Comparison of ENCODE assay signal across 21 cellular contexts in the genomic region with DNA sequence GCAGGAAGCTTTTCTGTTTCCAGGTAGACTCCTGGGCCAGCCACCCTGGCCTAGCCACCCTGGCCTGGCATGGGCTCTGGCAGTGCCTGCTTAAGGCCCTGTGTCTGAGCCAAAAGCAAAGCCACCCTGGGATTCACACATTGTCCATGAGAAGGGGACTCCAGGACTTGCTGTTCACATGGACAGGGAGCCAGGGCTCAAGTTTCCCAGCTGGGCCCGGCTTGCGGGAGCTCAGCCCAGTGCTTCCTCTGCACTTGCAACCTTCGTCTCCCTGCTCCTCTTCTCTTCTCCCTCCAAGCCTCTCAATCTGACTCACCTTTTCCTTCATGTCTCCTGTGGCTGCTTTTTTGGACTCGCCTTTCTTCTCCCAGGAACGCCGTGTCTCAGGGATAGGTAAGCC.
A peak's percentile ranks its signal among the peaks of the same experiment; 100 is the strongest.
DNase-seq lines count a peak whose midpoint lies in the region; ATAC-seq, FAIRE-seq and TF ChIP-seq lines count a peak whose summit lies in the region.
"Had no signal": no experiment of that assay in that cellular context is flagged by ENCODE, and none has a peak within 500 bp of the region (broad histone marks: within the 10 kb centered on the region; RNA-seq: fewer than 3 reads in every experiment).

No MANE protein-coding gene starts in this region.

- H3K9me3 ChIP-seq in H1 (ENCODE audit: insufficient read depth in 2 of 2, low read depth in 1 of 2, low read length in 1 of 2) (no peaks in the 10 kb centered on the region), sigmoid colon (no peaks in the 10 kb centered on the region)

- peak overlapping the region; percentile 32 for H4K91ac ChIP-seq in H1 (replicated peaks; ENCODE audit: insufficient read length, low read length)

- H3K27me3 Mint-ChIP-seq in activated naive CD8-positive, alpha-beta T cell treated with anti-CD3 and anti-CD28 coated beads, Interleukin-2, amount 50 U/mL, for 24 hours: no peaks in the 10 kb centered on the region
- H3K27me3 Mint-ChIP-seq: activated CD4-positive, alpha-beta T cell treated with anti-CD3 and anti-CD28 coated beads for 36 hours; CD4-positive, alpha-beta memory T cell had no signal

- no peaks in the 10 kb centered on the region for H3K79me1 ChIP-seq in H1 (ENCODE audit: low read depth, low read length)

- no peak overlapping the region for H2BK12ac ChIP-seq in H1 (ENCODE audit: low read depth, low read length)

- H3K14ac ChIP-seq in H1 (ENCODE audit: insufficient read length): no peak overlapping the region

- peak; percentile 41 for DNase-seq in NCI-H69 (lab: John Stamatoyannopoulos, UW)
- DNase-seq in H1 (ENCODE audit: low read depth in 1 of 2, low spot score in 2 of 2): no peak
- no peak for DNase-seq in sigmoid colon
- no peak for DNase-seq in superior temporal gyrus (ENCODE audit: extremely low spot score)
- DNase-seq in activated naive CD8-positive, alpha-beta T cell treated with anti-CD3 and anti-CD28 coated beads, Interleukin-2, amount 50 U/mL, for 24 hours: no peak
- DNase-seq in hepatic stellate cell (ENCODE audit: low spot score): no peak
- DNase-seq: activated CD4-positive, alpha-beta T cell treated with anti-CD3 and anti-CD28 coated beads for 36 hours; activated naive CD4-positive, alpha-beta T cell treated with anti-CD3 and anti-CD28 coated beads for 36 hours; CD4-positive, alpha-beta memory T cell; HCEC 1CT; hippocampal formation; kidney; mesendoderm; MV-4-11; natural killer cell; NCI-H1694 treated with DMSO at 0.1 percent for 48 hours; NCI-H226; stimulated activated CD4-positive, alpha-beta T cell treated with anti-CD3 and anti-CD28 coated beads, Interleukin-2, amount 100 ng/mL, for 24 hours had no signal

- H3K23ac ChIP-seq in H1 (ENCODE audit: insufficient read length): no peak overlapping the region

- no peak overlapping the region for H3K4ac ChIP-seq in H1 (replicated peaks; ENCODE audit: insufficient read length, low read depth, low read length)

- TF ChIP-seq EP300 in H1 (IDR thresholded peaks at IDR 0.05; ENCODE audit: borderline replicate concordance in 1 of 2, low read depth in 2 of 2, low read length in 2 of 2) (no peak), sigmoid colon (IDR thresholded peaks at IDR 0.05) (no peak)

- FAIRE-seq in H1 (lab: Jason Lieb, UNC): no peak
- FAIRE-seq: endometrium, kidney had no signal

- H3K79me2 ChIP-seq in H1 (ENCODE audit: control insufficient read depth in 1 of 2, insufficient read depth in 2 of 2, low read length in 2 of 2): no peaks in the 10 kb centered on the region

- H3K18ac ChIP-seq in H1 (ENCODE audit: extremely low read depth, low read length): no peak overlapping the region

- H2AK5ac ChIP-seq in H1 (ENCODE audit: low read depth, low read length): no peak overlapping the region

- peak overlapping the region; percentile 53 for H3K27ac ChIP-seq in C4-2B
- H3K27ac ChIP-seq in H1 (ENCODE audit: low read depth, low read length): no peak overlapping the region
- peak overlapping the region; percentile 29 to 89 (median 82) for H3K27ac ChIP-seq in sigmoid colon

- peaks cover 36% of the 10 kb centered on the region for H3K4me1 Mint-ChIP-seq in activated naive CD8-positive, alpha-beta T cell treated with anti-CD3 and anti-CD28 coated beads, Interleukin-2, amount 50 U/mL, for 24 hours

- POLR2A ChIA-PET in H1 (lab: Charles Lee; ENCODE audit: partially characterized antibody): no interaction called here

- TF ChIP-seq RAD21 in H1 (IDR thresholded peaks at IDR 0.05 in 1 of 2, conservative IDR thresholded peaks at IDR 0.05 in 1 of 2; ENCODE audit: low read depth in 2 of 2, low read length in 2 of 2): no peak

- no peak overlapping the region for H2BK5ac ChIP-seq in H1 (ENCODE audit: low read depth, low read length)

- no peaks in the 10 kb centered on the region for H3K23me2 ChIP-seq in H1 (ENCODE audit: low read depth, low read length)

- no peak overlapping the region for H4K5ac ChIP-seq in H1 (ENCODE audit: insufficient read length, low read depth, low read length)

- no peak overlapping the region for H3K56ac ChIP-seq in H1 (replicated peaks; ENCODE audit: insufficient read length, low read depth, low read length)

- no peak overlapping the region for H2BK15ac ChIP-seq in H1 (ENCODE audit: low read length)

- TF ChIP-seq POLR2A in H1 (IDR thresholded peaks at IDR 0.05; ENCODE audit: control extremely low read depth in 1 of 2, low read depth in 2 of 2, low read length in 2 of 2) (no peak), sigmoid colon (IDR thresholded peaks at IDR 0.05) (no peak)

- CTCF ChIA-PET in H1 (lab: Charles Lee; ENCODE audit: partially characterized antibody): interaction anchor here (0.6 to 10.7 kb wide), 10 partner anchors 12 to 162 kb away, joined by 3 to 137 read pairs (median 4); no protein-coding TSS in a partner anchor

- H3K36me3 Mint-ChIP-seq in activated naive CD8-positive, alpha-beta T cell treated with anti-CD3 and anti-CD28 coated beads, Interleukin-2, amount 50 U/mL, for 24 hours (ENCODE audit: low read depth): peaks cover 31% of the 10 kb centered on the region

- no peak overlapping the region for H4K8ac ChIP-seq in H1 (ENCODE audit: extremely low read depth, insufficient read depth, low read length)

- intact Hi-C loops in sigmoid colon (cut with DNase I): no loop called here

- peaks cover 0 to 10% (median 3%) of the 10 kb centered on the region in 4 experiments; a peak in 3 of 7 replicates for H3K4me1 ChIP-seq in H1 (replicated peaks in 1 of 4; ENCODE audit: control insufficient read depth in 3 of 4, insufficient read depth in 4 of 4, low read length in 3 of 4)
- H3K4me1 ChIP-seq in sigmoid colon: peaks cover 0 to 100% (median 89%) of the 10 kb centered on the region in 4 donors

- no peak overlapping the region for H3K4me2 ChIP-seq in H1 (ENCODE audit: insufficient read depth in 1 of 2, low read depth in 2 of 2, low read length in 2 of 2)

- no peaks in the 10 kb centered on the region for H4K20me1 ChIP-seq in H1 (replicated peaks in 1 of 2; ENCODE audit: control insufficient read depth in 1 of 2, insufficient read depth in 2 of 2, low read length in 2 of 2)

- ATAC-seq in HG03095 (IDR thresholded peaks at IDR 0.05; ENCODE audit: unreplicated experiment): no peak
- no peak for ATAC-seq in activated naive CD8-positive, alpha-beta T cell treated with anti-CD3 and anti-CD28 coated beads, Interleukin-2, amount 50 U/mL, for 24 hours
- ATAC-seq: activated CD4-positive, alpha-beta T cell treated with anti-CD3 and anti-CD28 coated beads for 36 hours; natural killer cell had no signal

- H3K4me3 ChIP-seq in H1 (ENCODE audit: extremely low read depth in 1 of 4, insufficient read depth in 2 of 4, low read depth in 3 of 4, low read length in 4 of 4) (no peak overlapping the region), sigmoid colon (no peak overlapping the region)

- H3K9me3 Mint-ChIP-seq in activated naive CD8-positive, alpha-beta T cell treated with anti-CD3 and anti-CD28 coated beads, Interleukin-2, amount 50 U/mL, for 24 hours: no peaks in the 10 kb centered on the region
- H3K9me3 Mint-ChIP-seq: activated naive CD4-positive, alpha-beta T cell treated with anti-CD3 and anti-CD28 coated beads for 36 hours; natural killer cell had no signal

- no peak overlapping the region for H3K9ac ChIP-seq in H1 (replicated peaks in 1 of 4; ENCODE audit: extremely low read depth in 1 of 4, low read depth in 3 of 4, low read length in 3 of 4)

- H2BK120ac ChIP-seq in H1 (replicated peaks; ENCODE audit: low read depth, low read length): no peak overlapping the region

- H2AFZ ChIP-seq in H1 (ENCODE audit: low read length): no peak overlapping the region

- TF ChIP-seq CTCF in C4-2B (conservative IDR thresholded peaks at IDR 0.05) (no peak), H1 (IDR thresholded peaks at IDR 0.05; ENCODE audit: control extremely low read depth in 1 of 3, insufficient read depth in 1 of 3, low read depth in 1 of 3, low read length in 3 of 3) (no peak), sigmoid colon (IDR thresholded peaks at IDR 0.05) (no peak)

- no peak overlapping the region for H2BK20ac ChIP-seq in H1 (ENCODE audit: low read length)

- H3K27ac Mint-ChIP-seq in activated naive CD8-positive, alpha-beta T cell treated with anti-CD3 and anti-CD28 coated beads, Interleukin-2, amount 50 U/mL, for 24 hours: no peak overlapping the region
- H3K27ac Mint-ChIP-seq: activated CD4-positive, alpha-beta T cell treated with anti-CD3 and anti-CD28 coated beads for 36 hours; activated naive CD4-positive, alpha-beta T cell treated with anti-CD3 and anti-CD28 coated beads for 36 hours; natural killer cell had no signal

- H3K36me3 ChIP-seq in H1 (ENCODE audit: control insufficient read depth in 2 of 4, insufficient read depth in 4 of 4, low read length in 3 of 4) (no peaks in the 10 kb centered on the region), sigmoid colon (peaks cover 0 to 9% (median 6%) of the 10 kb centered on the region in 4 donors)

- H3K4me3 Mint-ChIP-seq in activated naive CD8-positive, alpha-beta T cell treated with anti-CD3 and anti-CD28 coated beads, Interleukin-2, amount 50 U/mL, for 24 hours: no peak overlapping the region
- H3K4me3 Mint-ChIP-seq: activated CD4-positive, alpha-beta T cell treated with anti-CD3 and anti-CD28 coated beads for 36 hours; activated naive CD4-positive, alpha-beta T cell treated with anti-CD3 and anti-CD28 coated beads for 36 hours; CD4-positive, alpha-beta memory T cell; natural killer cell had no signal

- WGBS in H1 (ENCODE audit: extremely low coverage in 1 of 2, insufficient coverage in 1 of 2, insufficient read length in 1 of 2, insufficient replicate concordance in 2 of 2, low coverage in 1 of 2, low lambda C conversion rate in 2 of 2, missing lambda C conversion rate in 1 of 2), 2 experiments: 80% methylated on average over 6 of the region's 6 CpGs; no CpG with 5 or more reads in 1 of the 2 experiments
- 90 to 94% methylated on average over 6 of the region's 6 CpGs for WGBS in sigmoid colon, 2 donors

- H3K27me3 ChIP-seq in H1 (replicated peaks in 1 of 4; ENCODE audit: control insufficient read depth in 3 of 4, extremely low read depth in 1 of 4, insufficient read depth in 3 of 4, low read length in 3 of 4) (no peaks in the 10 kb centered on the region), sigmoid colon (no peaks in the 10 kb centered on the region)

TF ChIP-seq in H1, 55 proteins besides CTCF, POLR2A, EP300 and RAD21 (continues in another document):
- no peak for TF ChIP-seq SP2 (IDR thresholded peaks at IDR 0.05; ENCODE audit: low read length)
- TF ChIP-seq POU5F1 (IDR thresholded peaks at IDR 0.05; ENCODE audit: low read depth, low read length): no peak
- TF ChIP-seq JUND (IDR thresholded peaks at IDR 0.05; ENCODE audit: low read length): no peak
- no peak for TF ChIP-seq SP1 (IDR thresholded peaks at IDR 0.05; ENCODE audit: low read depth, low read length)
- no peak for TF ChIP-seq NANOG (IDR thresholded peaks at IDR 0.05; ENCODE audit: insufficient read depth, low read depth, low read length, poor library complexity, severe bottlenecking)
- no peak for TF ChIP-seq KDM4A (IDR thresholded peaks at IDR 0.05; ENCODE audit: low read depth, low read length, severe bottlenecking)
- TF ChIP-seq, protein P1, sequence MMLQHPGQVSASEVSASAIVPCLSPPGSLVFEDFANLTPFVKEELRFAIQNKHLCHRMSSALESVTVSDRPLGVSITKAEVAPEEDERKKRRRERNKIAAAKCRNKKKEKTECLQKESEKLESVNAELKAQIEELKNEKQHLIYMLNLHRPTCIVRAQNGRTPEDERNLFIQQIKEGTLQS (IDR thresholded peaks at IDR 0.05; ENCODE audit: insufficient read depth, low read depth, low read length): no peak
- TF ChIP-seq SUZ12 (IDR thresholded peaks at IDR 0.05; ENCODE audit: low read length): no peak
